In genomic region chr2:157784169-157784822, GRCh38 we compare ENCODE assay signal across 7 cellular contexts.
DNase-seq lines count a peak whose midpoint lies in the region; ATAC-seq and TF ChIP-seq lines count a peak whose summit lies in the region.

No MANE protein-coding gene starts in this region.

- H3K27me3 Mint-ChIP-seq in activated CD4-positive, alpha-beta memory T cell treated with anti-CD3 and anti-CD28 coated beads for 36 hours, result no peaks in the 10 kb centered on the region

- peaks cover 8% of the 10 kb centered on the region for H3K36me3 ChIP-seq in IMR-90 (ENCODE audit: control insufficient read depth, insufficient read depth, low read length)
- no peaks in the 10 kb centered on the region for H3K36me3 ChIP-seq in smooth muscle cell (ENCODE audit: low read depth)

- H3K9me3 ChIP-seq in IMR-90 (ENCODE audit: control insufficient read depth, insufficient read depth, low read length) (no peaks in the 10 kb centered on the region), smooth muscle cell (replicated peaks; ENCODE audit: low read depth) (no peaks in the 10 kb centered on the region)

- no TSS peak for BruUV-seq in IMR-90 (replicated peaks; lab: Mats Ljungman, UMichigan)

- no peak overlapping the region for H2BK15ac ChIP-seq in IMR-90 (ENCODE audit: low read depth, low read length)

- H3K4me3 ChIP-seq in IMR-90 (ENCODE audit: insufficient read depth, low read depth, low read length) (no peak overlapping the region), smooth muscle cell (no peak overlapping the region)

- no peak for TF ChIP-seq POLR2A in IMR-90 (IDR thresholded peaks at IDR 0.05; ENCODE audit: low read depth, low read length)

- H3K27ac ChIP-seq in IMR-90 (ENCODE audit: insufficient read depth, low read length) (no peak overlapping the region), smooth muscle cell (ENCODE audit: low read depth) (peak overlapping the region; percentile 55)

- 55% methylated on average over 6 of the region's 11 CpGs; no CpG with 5 or more reads in 1 of the 2 experiments for WGBS in IMR-90 (ENCODE audit: extremely low coverage in 2 of 2, insufficient read length in 1 of 2), 2 experiments
- 36% methylated on average over 11 of the region's 11 CpGs for WGBS in smooth muscle cell (ENCODE audit: low lambda C conversion rate)

- H2AK9ac ChIP-seq in IMR-90 (replicated peaks; ENCODE audit: low read depth, low read length, poor library complexity), result no peak overlapping the region

- H3K23ac ChIP-seq in IMR-90 (ENCODE audit: low read depth, low read length), result no peak overlapping the region

- H3K4me1 ChIP-seq in IMR-90 (ENCODE audit: control insufficient read depth, insufficient read depth, low read length) (peaks cover 14% of the 10 kb centered on the region), smooth muscle cell (ENCODE audit: low read depth) (peaks cover 38% of the 10 kb centered on the region)

- peaks cover 45% of the 10 kb centered on the region for H3K4me1 Mint-ChIP-seq in activated CD4-positive, alpha-beta memory T cell treated with anti-CD3 and anti-CD28 coated beads for 36 hours (ENCODE audit: low read depth)

- H2BK120ac ChIP-seq in IMR-90 (ENCODE audit: low read depth, low read length), result no peak overlapping the region

- no peaks in the 10 kb centered on the region for H3K9me3 Mint-ChIP-seq in activated CD4-positive, alpha-beta memory T cell treated with anti-CD3 and anti-CD28 coated beads for 36 hours

- H3K27ac Mint-ChIP-seq in activated CD4-positive, alpha-beta memory T cell treated with anti-CD3 and anti-CD28 coated beads for 36 hours, result peak overlapping the region; percentile 61

- no peaks in the 10 kb centered on the region for H3K27me3 ChIP-seq in IMR-90 (ENCODE audit: control insufficient read depth, insufficient read depth, low read length)
- no peaks in the 10 kb centered on the region for H3K27me3 ChIP-seq in smooth muscle cell (ENCODE audit: low read depth)

- H3K14ac ChIP-seq in IMR-90 (replicated peaks; ENCODE audit: low read depth, low read length), result no peak overlapping the region

- H3K9ac ChIP-seq in IMR-90 (ENCODE audit: low read depth, low read length) (no peak overlapping the region), smooth muscle cell (ENCODE audit: low read depth) (no peak overlapping the region)

- H4K8ac ChIP-seq in IMR-90 (ENCODE audit: low read depth in 2 of 2, low read length in 2 of 2), result no peak overlapping the region

- no peak overlapping the region for H2BK20ac ChIP-seq in IMR-90 (ENCODE audit: low read depth, low read length)

- DNase-seq in IMR-90 (peak; percentile 21), left cardiac atrium (peak; percentile 67), smooth muscle cell (lab: John Stamatoyannopoulos, UW; ENCODE audit: unreplicated experiment) (no peak), RPMI8226 (no peak)
- DNase-seq in activated CD4-positive, alpha-beta memory T cell treated with anti-CD3 and anti-CD28 coated beads for 36 hours, result peak; percentile 26
- no peak for DNase-seq in stimulated activated CD8-positive, alpha-beta memory T cell treated with anti-CD3 and anti-CD28 coated beads, Interleukin-4, amount 100 ng/mL, for 48 hours

- CTCF ChIA-PET in IMR-90 (lab: Yijun Ruan, JAX), result interaction anchor here (0.6 to 1.1 kb wide), 2 partner anchors 8 to 270 kb away, joined by 4 to 5 read pairs; no protein-coding TSS in a partner anchor
- CTCF ChIA-PET in activated CD4-positive, alpha-beta memory T cell treated with anti-CD3 and anti-CD28 coated beads for 36 hours (lab: Charles Lee), result interaction anchor here (1.0 to 1.2 kb wide), 3 partner anchors 10 to 221 kb away, joined by 3 read pairs; no protein-coding TSS in a partner anchor

- H3K9me1 ChIP-seq in IMR-90 (ENCODE audit: insufficient read depth, low read length), result peaks cover 16% of the 10 kb centered on the region

- no peak overlapping the region for H3K18ac ChIP-seq in IMR-90 (ENCODE audit: low read depth, low read length)

- peaks cover 11% of the 10 kb centered on the region for H3K36me3 Mint-ChIP-seq in activated CD4-positive, alpha-beta memory T cell treated with anti-CD3 and anti-CD28 coated beads for 36 hours

- no peak overlapping the region for H3K4me2 ChIP-seq in IMR-90 (ENCODE audit: low read depth, low read length)
- peak overlapping the region; percentile 47 for H3K4me2 ChIP-seq in smooth muscle cell

- in situ Hi-C loops in IMR-90 (cut with MboI; ENCODE audit: low sequenced_read_pairs), result no loop called here

- H4K20me1 ChIP-seq in IMR-90 (ENCODE audit: insufficient read depth, low read length), result peaks cover 13% of the 10 kb centered on the region; the same call in 1 of the 2 replicates
- peaks cover 30% of the 10 kb centered on the region for H4K20me1 ChIP-seq in smooth muscle cell (ENCODE audit: low read depth)

- no peak overlapping the region for H3K4ac ChIP-seq in IMR-90 (ENCODE audit: low read depth, low read length)

- H4K91ac ChIP-seq in IMR-90 (ENCODE audit: insufficient read depth, low read depth, low read length), result no peak overlapping the region

- H3K79me2 ChIP-seq in smooth muscle cell (ENCODE audit: low read depth), result peaks cover 4% of the 10 kb centered on the region

- H2AK5ac ChIP-seq in IMR-90 (ENCODE audit: low read depth, low read length), result no peak overlapping the region

- no peak overlapping the region for H3K56ac ChIP-seq in IMR-90 (ENCODE audit: extremely low read depth, insufficient read depth, low read length)

- no peak overlapping the region for H4K5ac ChIP-seq in IMR-90 (ENCODE audit: low read depth, low read length)

- H3F3A ChIP-seq in smooth muscle cell (ENCODE audit: low read depth), result no peaks in the 10 kb centered on the region

- POLR2A ChIA-PET in IMR-90 (lab: Charles Lee; ENCODE audit: unreplicated experiment), result no interaction called here
- POLR2A ChIA-PET in activated CD4-positive, alpha-beta memory T cell treated with anti-CD3 and anti-CD28 coated beads for 36 hours (lab: Charles Lee), result no interaction called here

- H2BK5ac ChIP-seq in IMR-90 (ENCODE audit: low read depth, low read length, poor library complexity, severe bottlenecking), result no peak overlapping the region

- ATAC-seq in IMR-90 (ENCODE audit: low read depth) (peak; percentile 31), left cardiac atrium (peak; percentile 62 to 70), HG03196 (IDR thresholded peaks at IDR 0.05; ENCODE audit: unreplicated experiment) (no peak)

- TF ChIP-seq CTCF in IMR-90 (conservative IDR thresholded peaks at IDR 0.05; ENCODE audit: low read depth, low read length) (no peak), smooth muscle cell (IDR thresholded peaks at IDR 0.05; ENCODE audit: borderline replicate concordance, insufficient read depth, poor library complexity, severe bottlenecking) (no peak)

- no peak for TF ChIP-seq RAD21 in IMR-90 (IDR thresholded peaks at IDR 0.05; ENCODE audit: low read length)

- no peak overlapping the region for H3K4me3 Mint-ChIP-seq in activated CD4-positive, alpha-beta memory T cell treated with anti-CD3 and anti-CD28 coated beads for 36 hours

- no peak overlapping the region for H2AFZ ChIP-seq in IMR-90 (replicated peaks; ENCODE audit: low read length, poor library complexity)
- no peak overlapping the region for H2AFZ ChIP-seq in smooth muscle cell (ENCODE audit: low read depth)

- intact Hi-C loops in IMR-90 (cut with micrococcal nuclease), result loop anchor here (10.0 kb wide), 1 partner anchor 671 kb away; the partner anchor contains the start of genes CCDC148 and PKP4
- intact Hi-C loops in activated CD4-positive, alpha-beta memory T cell treated with anti-CD3 and anti-CD28 coated beads for 36 hours (cut with micrococcal nuclease), result loop anchor here (10.0 kb wide), 1 partner anchor 479 kb away; no protein-coding TSS in a partner anchor
- intact Hi-C loops in left cardiac atrium (cut with DNase I), result loop anchor here in 1 of 2 donors (2.0 to 10.0 kb wide), 2 partner anchors 51 to 89 kb away; no protein-coding TSS in a partner anchor

- peaks cover 24 to 52% of the 10 kb centered on the region in 2 experiments for H3K79me1 ChIP-seq in IMR-90 (ENCODE audit: low read depth in 1 of 2, low read length in 2 of 2)

- dilution Hi-C loops in IMR-90 (cut with HindIII; ENCODE audit: low sequenced_read_pairs, unreplicated experiment), result no loop called here

TF ChIP-seq in IMR-90, 13 proteins besides CTCF, POLR2A, EP300 and RAD21:
- TF ChIP-seq CEBPB (IDR thresholded peaks at IDR 0.05; ENCODE audit: low read depth, low read length) (no peak), BHLHE40 (IDR thresholded peaks at IDR 0.05; ENCODE audit: low read depth, low read length) (peak; percentile 61)

Comparison
In these comparisons a context has a peak if more than half of its experiments do, and no peak if none do; other contexts are left out.
1. DNase-seq: peak in IMR-90 (single experiment), activated CD4-positive, alpha-beta memory T cell treated with anti-CD3 and anti-CD28 coated beads for 36 hours (single experiment) and left cardiac atrium (single experiment); none in smooth muscle cell (single experiment), stimulated activated CD8-positive, alpha-beta memory T cell treated with anti-CD3 and anti-CD28 coated beads, Interleukin-4, amount 100 ng/mL, for 48 hours (single experiment) and RPMI8226 (single experiment).